ENCODE assay signal across 1 cellular context in genomic region chr11:120316880-120317688, GRCh38.
TF ChIP-seq lines count a peak whose summit lies in the region.

No MANE protein-coding gene starts in this region.

TF ChIP-seq in GM12878, 131 proteins besides CTCF, POLR2A, EP300 and RAD21:
- TF ChIP-seq NR2C1 (IDR thresholded peaks at IDR 0.05) (no peak), CREM (IDR thresholded peaks at IDR 0.05; ENCODE audit: low read depth) (no peak), ZBTB40 (IDR thresholded peaks at IDR 0.05; ENCODE audit: borderline replicate concordance) (no peak), ZNF217 (IDR thresholded peaks at IDR 0.05) (no peak), NR2C2 (IDR thresholded peaks at IDR 0.05; ENCODE audit: borderline replicate concordance, control insufficient read depth, insufficient read length, low read depth) (no peak), POLR2AphosphoS5 (IDR thresholded peaks at IDR 0.05; ENCODE audit: low read length) (no peak)
